Comparison of ENCODE assay signal across 8 cellular contexts in the genomic region with DNA sequence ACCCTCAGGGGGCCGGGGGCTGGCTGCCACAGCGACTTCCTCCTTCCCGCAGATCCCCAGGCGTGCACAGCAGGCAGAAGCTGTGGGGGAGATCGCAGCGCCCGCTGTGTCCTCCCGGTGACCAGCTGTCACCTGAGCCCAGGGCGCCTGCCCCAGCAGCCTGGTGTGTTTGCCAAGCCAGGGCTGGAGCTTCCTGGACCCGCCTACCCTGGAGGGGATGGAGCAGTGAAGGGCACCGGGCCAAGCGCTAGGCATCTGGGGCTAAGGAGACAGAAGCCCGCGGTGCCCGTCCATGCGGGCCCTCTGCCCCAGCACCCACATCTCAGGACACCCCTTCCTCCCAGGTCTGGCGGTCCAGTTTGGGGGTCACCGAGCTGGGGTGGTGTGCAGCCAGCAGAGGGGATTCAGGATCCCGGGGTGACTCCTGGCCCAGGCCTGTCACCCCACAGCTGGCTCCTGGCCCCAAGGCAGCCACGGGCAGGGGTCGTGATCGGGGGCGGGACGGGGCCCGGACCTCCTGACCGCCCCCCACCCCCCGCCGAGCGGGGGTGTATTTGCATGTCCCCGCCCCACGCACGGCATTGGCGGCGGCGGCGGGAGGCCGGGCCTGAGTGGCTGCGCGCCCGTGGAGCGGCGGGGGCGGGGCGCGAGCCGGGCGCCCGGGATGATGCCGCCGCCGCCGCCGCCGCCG. TPM values are rescaled to one million over a fixed set of nuclear protein-coding genes. Genes with fewer than 3 reads are reported as not detected.
DNase-seq lines count a peak whose midpoint lies in the region; ATAC-seq and TF ChIP-seq lines count a peak whose summit lies in the region.

A gene with protein sequence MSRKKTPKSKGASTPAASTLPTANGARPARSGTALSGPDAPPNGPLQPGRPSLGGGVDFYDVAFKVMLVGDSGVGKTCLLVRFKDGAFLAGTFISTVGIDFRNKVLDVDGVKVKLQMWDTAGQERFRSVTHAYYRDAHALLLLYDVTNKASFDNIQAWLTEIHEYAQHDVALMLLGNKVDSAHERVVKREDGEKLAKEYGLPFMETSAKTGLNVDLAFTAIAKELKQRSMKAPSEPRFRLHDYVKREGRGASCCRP (plus strand): TSS at position 645 of the 691 bp plus-strand sequence. CDS start 159 bp downstream, outside the sequence.

- H3K9me3 ChIP-seq in Peyer's patch: no peaks in the 10 kb centered on the region
- no peaks in the 10 kb centered on the region for H3K9me3 ChIP-seq in neuronal stem cell (replicated peaks in 1 of 2; ENCODE audit: control insufficient read depth in 2 of 2, insufficient read depth in 1 of 2, low read depth in 1 of 2, low read length in 2 of 2)

- H3K36me3 ChIP-seq in Peyer's patch (peaks cover 0 to 6% (median 0%) of the 10 kb centered on the region in 3 donors), neuronal stem cell (replicated peaks in 1 of 2; ENCODE audit: control insufficient read depth in 2 of 2, insufficient read depth in 2 of 2, low read length in 2 of 2) (peaks cover 12 to 26% of the 10 kb centered on the region in 2 donors)

- H3K27me3 ChIP-seq in Peyer's patch (no peaks in the 10 kb centered on the region), neuronal stem cell (ENCODE audit: control insufficient read depth in 3 of 3, insufficient read depth in 3 of 3, low read depth in 1 of 3, low read length in 3 of 3) (no peaks in the 10 kb centered on the region)

- H4K8ac ChIP-seq in neuronal stem cell (ENCODE audit: low read depth, low read length): peak within 1 kb of the TSS; percentile 6

- H3K79me1 ChIP-seq in neuronal stem cell (ENCODE audit: low read depth, low read length): peaks cover 11% of the 10 kb centered on the region

- TF ChIP-seq CTCF in Peyer's patch (IDR thresholded peaks at IDR 0.05): no peak

- peak within 1 kb of the TSS; percentile 40 to 64 (median 62) for H3K4me3 Mint-ChIP-seq in IgD-negative memory B cell
- peak within 1 kb of the TSS; percentile 36 for H3K4me3 Mint-ChIP-seq in activated naive CD4-positive, alpha-beta T cell treated with anti-CD3 and anti-CD28 coated beads, Interleukin-2, amount 50 U/mL, for 24 hours

- peaks cover 4 to 19% (median 18%) of the 10 kb centered on the region in 3 donors for H3K4me1 Mint-ChIP-seq in IgD-negative memory B cell
- peaks cover 16% of the 10 kb centered on the region for H3K4me1 Mint-ChIP-seq in activated naive CD4-positive, alpha-beta T cell treated with anti-CD3 and anti-CD28 coated beads, Interleukin-2, amount 50 U/mL, for 24 hours

- H3K4me3 ChIP-seq in Peyer's patch (peak within 1 kb of the TSS; percentile 42 to 69 (median 64)), neuronal stem cell (ENCODE audit: low read length in 2 of 2) (peak within 1 kb of the TSS in 1 of 2 donors; percentile 77)

- no peak within 1 kb of the TSS for H2BK12ac ChIP-seq in neuronal stem cell (ENCODE audit: low read length)

- H2BK120ac ChIP-seq in neuronal stem cell (ENCODE audit: low read depth, low read length): peak within 1 kb of the TSS; percentile 31

- peak within 1 kb of the TSS; percentile 81 for H2BK15ac ChIP-seq in neuronal stem cell (ENCODE audit: low read length)

- peak within 1 kb of the TSS; percentile 99 for H3K14ac ChIP-seq in neuronal stem cell (ENCODE audit: low read length)

- peaks cover 9 to 54% (median 22%) of the 10 kb centered on the region in 4 donors for H3K4me1 ChIP-seq in Peyer's patch
- peaks cover 6 to 39% of the 10 kb centered on the region in 2 donors for H3K4me1 ChIP-seq in neuronal stem cell (ENCODE audit: control insufficient read depth in 2 of 2, insufficient read depth in 1 of 2, low read depth in 1 of 2, low read length in 2 of 2)

- H2AFZ ChIP-seq in neuronal stem cell (ENCODE audit: low read length): no peak within 1 kb of the TSS

- DNase-seq in DMS 273 treated with DMSO at 0.1 percent for 48 hours (lab: John Stamatoyannopoulos, UW) (peak; percentile 92), Peyer's patch (peak; percentile 74 to 90 (median 86)), germinal center (ENCODE audit: low spot score) (peak; percentile 66), neuronal stem cell (ENCODE audit: low spot score) (peak; percentile 70), NCI-H128 (lab: John Stamatoyannopoulos, UW; ENCODE audit: unreplicated experiment) (no peak)

- TF ChIP-seq POLR2A in Peyer's patch (IDR thresholded peaks at IDR 0.05): peak; percentile 33 to 45

- H3K36me3 Mint-ChIP-seq in IgD-negative memory B cell: peaks cover 2% of the 10 kb centered on the region
- H3K36me3 Mint-ChIP-seq in activated naive CD4-positive, alpha-beta T cell treated with anti-CD3 and anti-CD28 coated beads, Interleukin-2, amount 50 U/mL, for 24 hours: peaks cover 4% of the 10 kb centered on the region

- H3K18ac ChIP-seq in neuronal stem cell (ENCODE audit: low read length): peak within 1 kb of the TSS; percentile 95

- H3K27me3 Mint-ChIP-seq in IgD-negative memory B cell: no peaks in the 10 kb centered on the region
- H3K27me3 Mint-ChIP-seq in activated naive CD4-positive, alpha-beta T cell treated with anti-CD3 and anti-CD28 coated beads, Interleukin-2, amount 50 U/mL, for 24 hours: no peaks in the 10 kb centered on the region

- peak within 1 kb of the TSS; percentile 25 to 83 (median 72) for H3K27ac ChIP-seq in Peyer's patch
- H3K27ac ChIP-seq in neuronal stem cell (replicated peaks; ENCODE audit: low read length): peak within 1 kb of the TSS; percentile 64

- no peak within 1 kb of the TSS for H2BK5ac ChIP-seq in neuronal stem cell (ENCODE audit: low read length)

- H3K4me2 ChIP-seq in neuronal stem cell (ENCODE audit: insufficient read depth, low read length, poor library complexity, severe bottlenecking): peak within 1 kb of the TSS; percentile 91

- H3K4ac ChIP-seq in neuronal stem cell (ENCODE audit: low read length): no peak within 1 kb of the TSS

- WGBS in neuronal stem cell (ENCODE audit: extremely low coverage in 2 of 2, insufficient read length in 2 of 2, insufficient replicate concordance in 1 of 2), 2 donors: no CpG with 5 or more reads among the region's 55 CpGs

- peak within 1 kb of the TSS; percentile 93 for H3K23ac ChIP-seq in neuronal stem cell (ENCODE audit: low read depth, low read length, poor library complexity)

- peak within 1 kb of the TSS; percentile 93 for H3K9ac ChIP-seq in neuronal stem cell (ENCODE audit: low read depth, low read length, poor library complexity)

- peak within 1 kb of the TSS; percentile 92 for H2AK5ac ChIP-seq in neuronal stem cell (ENCODE audit: low read depth, low read length)

- H3K9me3 Mint-ChIP-seq in IgD-negative memory B cell: no peaks in the 10 kb centered on the region
- H3K9me3 Mint-ChIP-seq in activated naive CD4-positive, alpha-beta T cell treated with anti-CD3 and anti-CD28 coated beads, Interleukin-2, amount 50 U/mL, for 24 hours: no peaks in the 10 kb centered on the region

- no peak for ATAC-seq in HG03457 (IDR thresholded peaks at IDR 0.05; ENCODE audit: unreplicated experiment)

- H3K27ac Mint-ChIP-seq in IgD-negative memory B cell: no peak within 1 kb of the TSS
- H3K27ac Mint-ChIP-seq in activated naive CD4-positive, alpha-beta T cell treated with anti-CD3 and anti-CD28 coated beads, Interleukin-2, amount 50 U/mL, for 24 hours: no peak within 1 kb of the TSS

- H4K91ac ChIP-seq in neuronal stem cell (ENCODE audit: low read depth, low read length, poor library complexity): no peak within 1 kb of the TSS

RNA-seq across cellular contexts. Expression of the gene that starts here (rescaled TPM):
- polyA plus RNA-seq in IgD-negative memory B cell: 0.41 TPM
- total RNA-seq in Peyer's patch: 10 to 100 TPM; 17.9 to 33.8 (median 24.3) TPM
- polyA plus RNA-seq in neuronal stem cell (2013, experiment 1 of 2): 4.2 TPM
- 3.9 TPM for polyA plus RNA-seq in neuronal stem cell (2013, experiment 2 of 2)
